Comparison of ENCODE assay signal across 1 cellular context in the genomic region with DNA sequence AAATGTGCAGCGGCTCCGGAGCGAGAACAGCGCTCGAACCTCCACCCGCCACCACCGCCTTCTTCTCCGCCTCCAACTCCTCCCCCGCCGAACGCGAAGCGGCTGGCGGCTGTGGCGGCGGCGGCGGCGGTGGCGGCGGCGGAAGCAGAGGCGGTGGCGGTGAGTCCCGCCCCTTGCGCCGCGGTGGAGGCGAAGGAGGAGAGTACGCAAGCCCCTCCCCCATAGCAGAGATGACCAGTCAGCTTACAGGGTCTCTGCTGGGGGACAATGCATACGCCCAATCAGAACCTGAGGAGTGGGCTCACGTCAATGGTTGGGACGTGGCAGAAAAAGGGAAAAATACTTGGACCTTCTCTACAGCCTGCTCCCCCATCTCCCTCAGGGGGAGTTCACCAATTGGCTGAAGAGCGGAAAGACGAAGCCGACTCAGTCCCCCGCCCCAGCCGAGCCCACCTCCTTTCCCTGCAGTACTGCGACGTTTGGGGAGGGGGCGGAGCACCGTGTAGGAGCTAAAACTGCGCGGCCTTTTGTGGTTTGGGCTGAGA.
TF ChIP-seq lines count a peak whose summit lies in the region.

Gene PJA2, minus strand, starts transcription at position 131 of the 545 bp plus-strand sequence. CDS start 26,541 bp downstream, outside the sequence.

TF ChIP-seq in K562, 482 proteins besides CTCF, POLR2A, EP300 and RAD21 (continued from another document and continues in another):
- TF ChIP-seq ZNF518B (CRISPR knock-in tag; IDR thresholded peaks at IDR 0.05), result no peak
- no peak for TF ChIP-seq PURB (CRISPR knock-in tag; IDR thresholded peaks at IDR 0.05; ENCODE audit: low read depth)
- TF ChIP-seq ZNF3 (CRISPR knock-in tag; IDR thresholded peaks at IDR 0.05), result no peak
- peak; percentile 15; the same call in 1 of the 2 replicates for TF ChIP-seq RB1 (IDR thresholded peaks at IDR 0.05; ENCODE audit: low read depth)
- TF ChIP-seq, protein P1, sequence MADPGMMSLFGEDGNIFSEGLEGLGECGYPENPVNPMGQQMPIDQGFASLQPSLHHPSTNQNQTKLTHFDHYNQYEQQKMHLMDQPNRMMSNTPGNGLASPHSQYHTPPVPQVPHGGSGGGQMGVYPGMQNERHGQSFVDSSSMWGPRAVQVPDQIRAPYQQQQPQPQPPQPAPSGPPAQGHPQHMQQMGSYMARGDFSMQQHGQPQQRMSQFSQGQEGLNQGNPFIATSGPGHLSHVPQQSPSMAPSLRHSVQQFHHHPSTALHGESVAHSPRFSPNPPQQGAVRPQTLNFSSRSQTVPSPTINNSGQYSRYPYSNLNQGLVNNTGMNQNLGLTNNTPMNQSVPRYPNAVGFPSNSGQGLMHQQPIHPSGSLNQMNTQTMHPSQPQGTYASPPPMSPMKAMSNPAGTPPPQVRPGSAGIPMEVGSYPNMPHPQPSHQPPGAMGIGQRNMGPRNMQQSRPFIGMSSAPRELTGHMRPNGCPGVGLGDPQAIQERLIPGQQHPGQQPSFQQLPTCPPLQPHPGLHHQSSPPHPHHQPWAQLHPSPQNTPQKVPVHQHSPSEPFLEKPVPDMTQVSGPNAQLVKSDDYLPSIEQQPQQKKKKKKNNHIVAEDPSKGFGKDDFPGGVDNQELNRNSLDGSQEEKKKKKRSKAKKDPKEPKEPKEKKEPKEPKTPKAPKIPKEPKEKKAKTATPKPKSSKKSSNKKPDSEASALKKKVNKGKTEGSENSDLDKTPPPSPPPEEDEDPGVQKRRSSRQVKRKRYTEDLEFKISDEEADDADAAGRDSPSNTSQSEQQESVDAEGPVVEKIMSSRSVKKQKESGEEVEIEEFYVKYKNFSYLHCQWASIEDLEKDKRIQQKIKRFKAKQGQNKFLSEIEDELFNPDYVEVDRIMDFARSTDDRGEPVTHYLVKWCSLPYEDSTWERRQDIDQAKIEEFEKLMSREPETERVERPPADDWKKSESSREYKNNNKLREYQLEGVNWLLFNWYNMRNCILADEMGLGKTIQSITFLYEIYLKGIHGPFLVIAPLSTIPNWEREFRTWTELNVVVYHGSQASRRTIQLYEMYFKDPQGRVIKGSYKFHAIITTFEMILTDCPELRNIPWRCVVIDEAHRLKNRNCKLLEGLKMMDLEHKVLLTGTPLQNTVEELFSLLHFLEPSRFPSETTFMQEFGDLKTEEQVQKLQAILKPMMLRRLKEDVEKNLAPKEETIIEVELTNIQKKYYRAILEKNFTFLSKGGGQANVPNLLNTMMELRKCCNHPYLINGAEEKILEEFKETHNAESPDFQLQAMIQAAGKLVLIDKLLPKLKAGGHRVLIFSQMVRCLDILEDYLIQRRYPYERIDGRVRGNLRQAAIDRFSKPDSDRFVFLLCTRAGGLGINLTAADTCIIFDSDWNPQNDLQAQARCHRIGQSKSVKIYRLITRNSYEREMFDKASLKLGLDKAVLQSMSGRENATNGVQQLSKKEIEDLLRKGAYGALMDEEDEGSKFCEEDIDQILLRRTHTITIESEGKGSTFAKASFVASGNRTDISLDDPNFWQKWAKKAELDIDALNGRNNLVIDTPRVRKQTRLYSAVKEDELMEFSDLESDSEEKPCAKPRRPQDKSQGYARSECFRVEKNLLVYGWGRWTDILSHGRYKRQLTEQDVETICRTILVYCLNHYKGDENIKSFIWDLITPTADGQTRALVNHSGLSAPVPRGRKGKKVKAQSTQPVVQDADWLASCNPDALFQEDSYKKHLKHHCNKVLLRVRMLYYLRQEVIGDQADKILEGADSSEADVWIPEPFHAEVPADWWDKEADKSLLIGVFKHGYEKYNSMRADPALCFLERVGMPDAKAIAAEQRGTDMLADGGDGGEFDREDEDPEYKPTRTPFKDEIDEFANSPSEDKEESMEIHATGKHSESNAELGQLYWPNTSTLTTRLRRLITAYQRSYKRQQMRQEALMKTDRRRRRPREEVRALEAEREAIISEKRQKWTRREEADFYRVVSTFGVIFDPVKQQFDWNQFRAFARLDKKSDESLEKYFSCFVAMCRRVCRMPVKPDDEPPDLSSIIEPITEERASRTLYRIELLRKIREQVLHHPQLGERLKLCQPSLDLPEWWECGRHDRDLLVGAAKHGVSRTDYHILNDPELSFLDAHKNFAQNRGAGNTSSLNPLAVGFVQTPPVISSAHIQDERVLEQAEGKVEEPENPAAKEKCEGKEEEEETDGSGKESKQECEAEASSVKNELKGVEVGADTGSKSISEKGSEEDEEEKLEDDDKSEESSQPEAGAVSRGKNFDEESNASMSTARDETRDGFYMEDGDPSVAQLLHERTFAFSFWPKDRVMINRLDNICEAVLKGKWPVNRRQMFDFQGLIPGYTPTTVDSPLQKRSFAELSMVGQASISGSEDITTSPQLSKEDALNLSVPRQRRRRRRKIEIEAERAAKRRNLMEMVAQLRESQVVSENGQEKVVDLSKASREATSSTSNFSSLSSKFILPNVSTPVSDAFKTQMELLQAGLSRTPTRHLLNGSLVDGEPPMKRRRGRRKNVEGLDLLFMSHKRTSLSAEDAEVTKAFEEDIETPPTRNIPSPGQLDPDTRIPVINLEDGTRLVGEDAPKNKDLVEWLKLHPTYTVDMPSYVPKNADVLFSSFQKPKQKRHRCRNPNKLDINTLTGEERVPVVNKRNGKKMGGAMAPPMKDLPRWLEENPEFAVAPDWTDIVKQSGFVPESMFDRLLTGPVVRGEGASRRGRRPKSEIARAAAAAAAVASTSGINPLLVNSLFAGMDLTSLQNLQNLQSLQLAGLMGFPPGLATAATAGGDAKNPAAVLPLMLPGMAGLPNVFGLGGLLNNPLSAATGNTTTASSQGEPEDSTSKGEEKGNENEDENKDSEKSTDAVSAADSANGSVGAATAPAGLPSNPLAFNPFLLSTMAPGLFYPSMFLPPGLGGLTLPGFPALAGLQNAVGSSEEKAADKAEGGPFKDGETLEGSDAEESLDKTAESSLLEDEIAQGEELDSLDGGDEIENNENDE (IDR thresholded peaks at IDR 0.05; ENCODE audit: low read depth, low read length), result no peak
- no peak for TF ChIP-seq ATF2 (CRISPR knock-in tag; IDR thresholded peaks at IDR 0.05)
- TF ChIP-seq NR2F6 (CRISPR knock-in tag; IDR thresholded peaks at IDR 0.05), result no peak
- TF ChIP-seq, protein P2, sequence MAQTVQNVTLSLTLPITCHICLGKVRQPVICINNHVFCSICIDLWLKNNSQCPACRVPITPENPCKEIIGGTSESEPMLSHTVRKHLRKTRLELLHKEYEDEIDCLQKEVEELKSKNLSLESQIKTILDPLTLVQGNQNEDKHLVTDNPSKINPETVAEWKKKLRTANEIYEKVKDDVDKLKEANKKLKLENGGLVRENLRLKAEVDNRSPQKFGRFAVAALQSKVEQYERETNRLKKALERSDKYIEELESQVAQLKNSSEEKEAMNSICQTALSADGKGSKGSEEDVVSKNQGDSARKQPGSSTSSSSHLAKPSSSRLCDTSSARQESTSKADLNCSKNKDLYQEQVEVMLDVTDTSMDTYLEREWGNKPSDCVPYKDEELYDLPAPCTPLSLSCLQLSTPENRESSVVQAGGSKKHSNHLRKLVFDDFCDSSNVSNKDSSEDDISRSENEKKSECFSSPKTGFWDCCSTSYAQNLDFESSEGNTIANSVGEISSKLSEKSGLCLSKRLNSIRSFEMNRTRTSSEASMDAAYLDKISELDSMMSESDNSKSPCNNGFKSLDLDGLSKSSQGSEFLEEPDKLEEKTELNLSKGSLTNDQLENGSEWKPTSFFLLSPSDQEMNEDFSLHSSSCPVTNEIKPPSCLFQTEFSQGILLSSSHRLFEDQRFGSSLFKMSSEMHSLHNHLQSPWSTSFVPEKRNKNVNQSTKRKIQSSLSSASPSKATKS (CRISPR knock-in tag; IDR thresholded peaks at IDR 0.05), result no peak
- TF ChIP-seq, protein P3, sequence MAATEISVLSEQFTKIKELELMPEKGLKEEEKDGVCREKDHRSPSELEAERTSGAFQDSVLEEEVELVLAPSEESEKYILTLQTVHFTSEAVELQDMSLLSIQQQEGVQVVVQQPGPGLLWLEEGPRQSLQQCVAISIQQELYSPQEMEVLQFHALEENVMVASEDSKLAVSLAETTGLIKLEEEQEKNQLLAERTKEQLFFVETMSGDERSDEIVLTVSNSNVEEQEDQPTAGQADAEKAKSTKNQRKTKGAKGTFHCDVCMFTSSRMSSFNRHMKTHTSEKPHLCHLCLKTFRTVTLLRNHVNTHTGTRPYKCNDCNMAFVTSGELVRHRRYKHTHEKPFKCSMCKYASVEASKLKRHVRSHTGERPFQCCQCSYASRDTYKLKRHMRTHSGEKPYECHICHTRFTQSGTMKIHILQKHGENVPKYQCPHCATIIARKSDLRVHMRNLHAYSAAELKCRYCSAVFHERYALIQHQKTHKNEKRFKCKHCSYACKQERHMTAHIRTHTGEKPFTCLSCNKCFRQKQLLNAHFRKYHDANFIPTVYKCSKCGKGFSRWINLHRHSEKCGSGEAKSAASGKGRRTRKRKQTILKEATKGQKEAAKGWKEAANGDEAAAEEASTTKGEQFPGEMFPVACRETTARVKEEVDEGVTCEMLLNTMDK (IDR thresholded peaks at IDR 0.05; ENCODE audit: borderline replicate concordance, insufficient read depth, low read depth, low read length, poor library complexity, severe bottlenecking), result no peak
- no peak for TF ChIP-seq NELFE (IDR thresholded peaks at IDR 0.05; ENCODE audit: insufficient read depth, insufficient read length)
- TF ChIP-seq, protein P4, sequence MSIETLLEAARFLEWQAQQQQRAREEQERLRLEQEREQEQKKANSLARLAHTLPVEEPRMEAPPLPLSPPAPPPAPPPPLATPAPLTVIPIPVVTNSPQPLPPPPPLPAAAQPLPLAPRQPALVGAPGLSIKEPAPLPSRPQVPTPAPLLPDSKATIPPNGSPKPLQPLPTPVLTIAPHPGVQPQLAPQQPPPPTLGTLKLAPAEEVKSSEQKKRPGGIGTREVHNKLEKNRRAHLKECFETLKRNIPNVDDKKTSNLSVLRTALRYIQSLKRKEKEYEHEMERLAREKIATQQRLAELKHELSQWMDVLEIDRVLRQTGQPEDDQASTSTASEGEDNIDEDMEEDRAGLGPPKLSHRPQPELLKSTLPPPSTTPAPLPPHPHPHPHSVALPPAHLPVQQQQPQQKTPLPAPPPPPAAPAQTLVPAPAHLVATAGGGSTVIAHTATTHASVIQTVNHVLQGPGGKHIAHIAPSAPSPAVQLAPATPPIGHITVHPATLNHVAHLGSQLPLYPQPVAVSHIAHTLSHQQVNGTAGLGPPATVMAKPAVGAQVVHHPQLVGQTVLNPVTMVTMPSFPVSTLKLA (conservative IDR thresholded peaks at IDR 0.05), result no peak
- TF ChIP-seq PHF20 (IDR thresholded peaks at IDR 0.05; ENCODE audit: partially characterized antibody), result no peak
- TF ChIP-seq NR2C1 (IDR thresholded peaks at IDR 0.05), result no peak
- TF ChIP-seq NR2C1 (tag; IDR thresholded peaks at IDR 0.05), result no peak
- TF ChIP-seq, protein P5, sequence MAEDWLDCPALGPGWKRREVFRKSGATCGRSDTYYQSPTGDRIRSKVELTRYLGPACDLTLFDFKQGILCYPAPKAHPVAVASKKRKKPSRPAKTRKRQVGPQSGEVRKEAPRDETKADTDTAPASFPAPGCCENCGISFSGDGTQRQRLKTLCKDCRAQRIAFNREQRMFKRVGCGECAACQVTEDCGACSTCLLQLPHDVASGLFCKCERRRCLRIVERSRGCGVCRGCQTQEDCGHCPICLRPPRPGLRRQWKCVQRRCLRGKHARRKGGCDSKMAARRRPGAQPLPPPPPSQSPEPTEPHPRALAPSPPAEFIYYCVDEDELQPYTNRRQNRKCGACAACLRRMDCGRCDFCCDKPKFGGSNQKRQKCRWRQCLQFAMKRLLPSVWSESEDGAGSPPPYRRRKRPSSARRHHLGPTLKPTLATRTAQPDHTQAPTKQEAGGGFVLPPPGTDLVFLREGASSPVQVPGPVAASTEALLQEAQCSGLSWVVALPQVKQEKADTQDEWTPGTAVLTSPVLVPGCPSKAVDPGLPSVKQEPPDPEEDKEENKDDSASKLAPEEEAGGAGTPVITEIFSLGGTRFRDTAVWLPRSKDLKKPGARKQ (CRISPR knock-in tag; IDR thresholded peaks at IDR 0.05), result no peak
